ENCODE assay signal across 10 cellular contexts in genomic region chr21:16650984-16651383, GRCh38.
"Had no signal": no experiment of that assay in that cellular context is flagged by ENCODE, and none has a peak within 500 bp of the region (broad histone marks: within the 10 kb centered on the region; RNA-seq: fewer than 3 reads in every experiment).

No MANE protein-coding gene starts in this region.

- H2AFZ ChIP-seq: GM23338 had no signal

- H3K4me3 Mint-ChIP-seq: GM23338, H9, HFFc6 had no signal

- ATAC-seq: GM23338, HCT116 had no signal

- H3K27ac Mint-ChIP-seq: GM23338, H9, HFFc6 had no signal

- H3K36me3 ChIP-seq: HAP-1 had no signal

- FAIRE-seq: H1, H54 had no signal

- H3K9me3 Mint-ChIP-seq: GM23338, HFFc6 had no signal

- H3K4me2 ChIP-seq: GM23338 had no signal

- H3K4me3 ChIP-seq: GM23338, HAP-1 had no signal

- DNase-seq: GOT3, H7, H9, HCEC 1CT, HFFc6 had no signal

- H3K4me1 Mint-ChIP-seq: GM23338, H9 had no signal

- H3K9me3 ChIP-seq: HAP-1 had no signal
